Comparison of ENCODE assay signal across 1 cellular context in the genomic region with DNA sequence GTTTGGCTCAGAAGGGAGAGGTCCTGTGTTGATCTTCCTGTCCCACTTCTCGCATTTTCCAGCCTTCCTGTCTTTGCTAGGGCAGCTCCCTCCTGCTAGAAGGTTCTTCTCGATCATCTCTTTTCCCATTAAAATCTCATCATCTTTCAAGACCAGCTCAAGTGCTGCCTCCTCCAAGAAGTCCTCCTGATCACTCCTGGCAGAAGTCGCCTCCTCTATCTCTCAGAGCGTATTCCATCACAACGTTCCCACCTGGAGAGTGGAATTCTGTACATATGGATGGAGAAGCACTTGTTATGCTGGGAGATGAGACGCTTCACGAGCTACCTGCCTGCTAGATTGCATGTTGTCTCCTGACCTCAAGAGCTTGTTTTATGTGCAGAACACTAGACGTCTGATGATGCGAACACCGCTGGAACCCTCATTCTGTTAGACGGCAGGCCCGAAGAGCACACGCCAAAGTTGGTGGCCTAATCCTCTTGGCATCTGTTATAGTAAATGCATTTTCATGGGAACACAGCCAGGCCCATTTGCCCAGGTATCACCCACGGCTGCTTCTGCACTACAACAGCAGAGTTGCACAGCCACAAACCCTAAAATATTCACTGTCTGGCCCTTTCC.
TF ChIP-seq lines count a peak whose summit lies in the region.

No MANE protein-coding gene starts in this region.

TF ChIP-seq in H1, 55 proteins besides CTCF, POLR2A, EP300 and RAD21 (continued from another document):
- TF ChIP-seq RNF2 (IDR thresholded peaks at IDR 0.05; ENCODE audit: borderline replicate concordance, low read depth, low read length, missing control alignments, poor library complexity, severe bottlenecking), result no peak
- TF ChIP-seq KDM4A (IDR thresholded peaks at IDR 0.05; ENCODE audit: low read depth, low read length, severe bottlenecking), result no peak
- TF ChIP-seq CBX5 (IDR thresholded peaks at IDR 0.05; ENCODE audit: low read depth, low read length), result no peak
- TF ChIP-seq KDM5A (IDR thresholded peaks at IDR 0.05; ENCODE audit: low read length), result no peak
- TF ChIP-seq SIRT6 (IDR thresholded peaks at IDR 0.05; ENCODE audit: low read length), result no peak
- TF ChIP-seq SAP30 (IDR thresholded peaks at IDR 0.05; ENCODE audit: insufficient read depth, insufficient replicate concordance, low read length), result no peak
- TF ChIP-seq NRF1 (IDR thresholded peaks at IDR 0.05; ENCODE audit: low read depth, low read length), result no peak
- TF ChIP-seq TCF12 (IDR thresholded peaks at IDR 0.05; ENCODE audit: low read depth, low read length), result no peak
- no peak for TF ChIP-seq JUN (IDR thresholded peaks at IDR 0.05; ENCODE audit: low read depth, low read length)
- no peak for TF ChIP-seq SP4 (IDR thresholded peaks at IDR 0.05; ENCODE audit: low read length)
- TF ChIP-seq CHD7 (IDR thresholded peaks at IDR 0.05; ENCODE audit: insufficient replicate concordance, low read length), result no peak
- TF ChIP-seq POLR2AphosphoS5 (IDR thresholded peaks at IDR 0.05; ENCODE audit: low read depth, low read length), result no peak
TF ChIP-seq in H1: peak in this region for 0.
